ENCODE assay signal across 1 cellular context in the genomic region with DNA sequence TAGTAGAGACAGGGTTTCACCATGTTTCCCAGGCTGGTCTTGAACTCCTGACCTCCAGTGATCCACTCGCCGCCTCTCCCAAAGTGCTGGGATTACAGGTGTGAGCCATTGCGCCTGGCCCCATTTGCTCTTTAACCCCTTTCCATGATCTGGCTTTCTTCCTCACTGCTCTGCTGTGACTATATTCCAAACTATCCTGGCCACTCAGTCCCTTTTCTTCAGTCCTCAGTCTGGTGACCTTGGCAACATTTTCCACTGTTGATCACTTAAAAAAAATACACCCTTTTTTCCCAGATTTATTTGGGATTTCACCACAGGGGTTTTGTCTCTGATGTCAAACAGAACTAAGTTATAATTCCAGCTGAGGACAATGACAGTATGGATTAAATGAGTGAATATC.
TF ChIP-seq lines count a peak whose summit lies in the region.

No MANE protein-coding gene starts in this region.

TF ChIP-seq in HepG2, 621 proteins besides CTCF, POLR2A, EP300 and RAD21:
- TF ChIP-seq RARA (CRISPR knock-in tag; IDR thresholded peaks at IDR 0.05) (0 out of 2 replicates have a peak, but pooled peaks have one; percentile 23), ZNF850 (CRISPR knock-in tag; conservative IDR thresholded peaks at IDR 0.05) (no peak), ZSCAN25 (CRISPR knock-in tag; IDR thresholded peaks at IDR 0.05) (no peak), DMAP1 (CRISPR knock-in tag; IDR thresholded peaks at IDR 0.05) (no peak), MAZ (IDR thresholded peaks at IDR 0.05; ENCODE audit: borderline replicate concordance, low read depth, low read length) (no peak), MAZ (CRISPR knock-in tag; IDR thresholded peaks at IDR 0.05; ENCODE audit: low read depth) (no peak), ZFP36L2 (CRISPR knock-in tag; IDR thresholded peaks at IDR 0.05) (no peak), RXRA (CRISPR knock-in tag; IDR thresholded peaks at IDR 0.05) (peak; percentile 18; the same call in 1 of the 2 replicates), JUNB (CRISPR knock-in tag; IDR thresholded peaks at IDR 0.05; ENCODE audit: borderline replicate concordance) (no peak)
